9 cellular contexts compared by ENCODE assay signal in genomic region chr2:205439621-205440020, GRCh38.
"Had no signal": no experiment of that assay in that cellular context is flagged by ENCODE, and none has a peak within 500 bp of the region (broad histone marks: within the 10 kb centered on the region; RNA-seq: fewer than 3 reads in every experiment).

No MANE protein-coding gene starts in this region.

- H3K9me3 ChIP-seq: HAP-1 had no signal

- H3K4me3 ChIP-seq: GM23248, GM23338, HAP-1 had no signal

- DNase-seq: GM23248, GOT3, H7, H9, HCEC 1CT, HFFc6 had no signal

- H3K36me3 ChIP-seq: HAP-1 had no signal

- H2AFZ ChIP-seq: GM23248, GM23338 had no signal

- H3K9ac ChIP-seq: GM23248 had no signal

- ATAC-seq: GM23338, HCT116 had no signal

- H3K27ac ChIP-seq: GM23248 had no signal
